Comparison of ENCODE assay signal across 7 cellular contexts in the genomic region with DNA sequence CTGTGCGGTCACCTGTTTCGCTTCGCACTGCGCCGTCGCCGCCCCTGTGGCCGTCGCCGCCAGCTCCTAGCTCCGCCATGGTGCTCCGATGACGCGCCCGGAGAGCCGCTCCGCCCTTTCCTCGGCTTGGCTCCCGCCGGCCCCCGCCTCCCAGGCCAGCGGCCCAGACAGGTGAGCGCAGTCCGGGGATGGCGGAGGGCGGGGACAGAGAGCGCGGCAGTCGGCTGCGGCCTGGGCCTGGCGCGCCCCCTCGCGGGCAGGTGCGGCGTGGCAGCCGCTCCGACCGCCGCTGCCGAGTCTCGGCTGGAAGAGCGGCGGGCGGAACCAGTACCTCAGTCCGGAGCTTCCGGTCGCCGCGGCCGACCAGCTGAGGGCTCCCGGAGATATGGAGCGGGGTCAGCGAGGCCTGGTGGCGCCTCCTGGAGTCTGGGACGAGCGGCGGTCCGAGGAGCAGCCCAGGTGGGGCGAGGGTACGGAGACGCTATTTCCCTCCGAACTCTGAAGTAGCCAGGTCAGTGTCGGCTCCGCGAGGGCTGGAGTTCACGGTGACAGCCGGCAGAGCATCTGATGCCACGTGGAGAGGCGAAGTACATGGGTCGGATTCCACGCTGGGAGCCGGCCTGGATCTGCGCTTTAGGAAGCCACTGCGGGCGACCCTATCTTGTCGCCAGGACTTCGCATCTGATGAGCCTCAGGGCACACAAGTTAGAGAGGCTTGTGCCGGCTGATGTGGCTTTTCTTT. TPM values are rescaled to one million over a fixed set of nuclear protein-coding genes. Genes with fewer than 3 reads are reported as not detected.
DNase-seq lines count a peak whose midpoint lies in the region; ATAC-seq and TF ChIP-seq lines count a peak whose summit lies in the region.

TSS of gene MAP7 (minus strand) at position 93 of the 742 bp plus-strand sequence. CDS start at position 79, 14 bp downstream.

- DNase-seq in NCI-H2196 (lab: John Stamatoyannopoulos, UW; ENCODE audit: unreplicated experiment) (peak; percentile 93), dorsolateral prefrontal cortex (peak in 9 of 10 donors; percentile 29 to 89 (median 57)), lung microvascular endothelial cell (ENCODE audit: low read depth in 2 of 2) (peak; percentile 15 to 45)
- peak; percentile 63 for DNase-seq in activated CD4-positive, alpha-beta T cell treated with anti-CD3 and anti-CD28 coated beads, Interleukin-2, amount 50 U/mL, for 1 hour
- DNase-seq in stimulated activated CD4-positive, alpha-beta T cell treated with anti-CD3 and anti-CD28 coated beads, TNF-alpha, amount 100 ng/mL, for 48 hours (ENCODE audit: low read depth in 3 of 3) = peak; percentile 42 to 61 (median 49)

- H3K27ac ChIP-seq in dorsolateral prefrontal cortex = peak within 1 kb of the TSS in 56 of 59 donors; percentile 25 to 93 (median 75)

- ATAC-seq in GM18511 (IDR thresholded peaks at IDR 0.05; ENCODE audit: unreplicated experiment) (peak; percentile 79), HG02870 (IDR thresholded peaks at IDR 0.05; ENCODE audit: unreplicated experiment) (peak; percentile 81)

- H3K27me3 ChIP-seq in dorsolateral prefrontal cortex = no peaks in the 10 kb centered on the region

- intact Hi-C loops in dorsolateral prefrontal cortex (cut with DNase I) = loop anchor here (5.0 to 10.0 kb wide), 4 partner anchors 213 to 296 kb away; partner anchors contain the start of genes BCLAF1 (in 1 of the 2) and MTFR2 (in 1 of the 2)

- TF ChIP-seq CTCF in dorsolateral prefrontal cortex (IDR thresholded peaks at IDR 0.05 in 54 of 56, conservative IDR thresholded peaks at IDR 0.05 in 2 of 56; ENCODE audit: low read depth in 1 of 56, partially characterized antibody in 56 of 56) = peak; percentile 66 to 99 (median 93)

- H3K4me3 ChIP-seq in dorsolateral prefrontal cortex = peak within 1 kb of the TSS; percentile 67 to 96 (median 88)

RNA-seq across cellular contexts. Expression of gene MAP7, which starts in this region (rescaled TPM):
- total RNA-seq in dorsolateral prefrontal cortex = 100 to 1,000 TPM in 67 of 120 experiments, 10 to 100 TPM in 53; 56.8 to 230 (median 104) TPM
- total RNA-seq in lung microvascular endothelial cell = 0.40 and 0.44 TPM in 2 replicates

Comparison
In these comparisons a context has a peak if more than half of its experiments do, and no peak if none do; other contexts are left out.
1. Peak in every context shown above with its lines: DNase-seq, ATAC-seq, H3K4me3 ChIP-seq and H3K27ac ChIP-seq.
2. RNA of gene MAP7 (total RNA-seq): 56.8 to 230 TPM in dorsolateral prefrontal cortex; 0.40 to 0.44 TPM in lung microvascular endothelial cell; every median in the first group is over 10 times any median in the second.
3. Peak in DNase-seq in lung microvascular endothelial cell; RNA of the gene not detected or under 1 TPM.
4. DNase-seq: peak in every context shown above with its lines; median percentile 93 in NCI-H2196; 63 in activated CD4-positive, alpha-beta T cell treated with anti-CD3 and anti-CD28 coated beads, Interleukin-2, amount 50 U/mL, for 1 hour; 57 in dorsolateral prefrontal cortex; 49 in stimulated activated CD4-positive, alpha-beta T cell treated with anti-CD3 and anti-CD28 coated beads, TNF-alpha, amount 100 ng/mL, for 48 hours; 30 in lung microvascular endothelial cell.